ENCODE assay signal across 1 cellular context in genomic region chr5:134524826-134525686, GRCh38.
TF ChIP-seq lines count a peak whose summit lies in the region.

JADE2 (plus strand) TSS chr5:134525670; CDS start chr5:134535858, 10,188 bp downstream.

TF ChIP-seq in GM12878, 131 proteins besides CTCF, POLR2A, EP300 and RAD21 (continued from another document):
- no peak for TF ChIP-seq CBFB (IDR thresholded peaks at IDR 0.05; ENCODE audit: low read depth)
- no peak for TF ChIP-seq RCOR1 (conservative IDR thresholded peaks at IDR 0.05; ENCODE audit: low read depth, low read length)
- TF ChIP-seq, protein P1, sequence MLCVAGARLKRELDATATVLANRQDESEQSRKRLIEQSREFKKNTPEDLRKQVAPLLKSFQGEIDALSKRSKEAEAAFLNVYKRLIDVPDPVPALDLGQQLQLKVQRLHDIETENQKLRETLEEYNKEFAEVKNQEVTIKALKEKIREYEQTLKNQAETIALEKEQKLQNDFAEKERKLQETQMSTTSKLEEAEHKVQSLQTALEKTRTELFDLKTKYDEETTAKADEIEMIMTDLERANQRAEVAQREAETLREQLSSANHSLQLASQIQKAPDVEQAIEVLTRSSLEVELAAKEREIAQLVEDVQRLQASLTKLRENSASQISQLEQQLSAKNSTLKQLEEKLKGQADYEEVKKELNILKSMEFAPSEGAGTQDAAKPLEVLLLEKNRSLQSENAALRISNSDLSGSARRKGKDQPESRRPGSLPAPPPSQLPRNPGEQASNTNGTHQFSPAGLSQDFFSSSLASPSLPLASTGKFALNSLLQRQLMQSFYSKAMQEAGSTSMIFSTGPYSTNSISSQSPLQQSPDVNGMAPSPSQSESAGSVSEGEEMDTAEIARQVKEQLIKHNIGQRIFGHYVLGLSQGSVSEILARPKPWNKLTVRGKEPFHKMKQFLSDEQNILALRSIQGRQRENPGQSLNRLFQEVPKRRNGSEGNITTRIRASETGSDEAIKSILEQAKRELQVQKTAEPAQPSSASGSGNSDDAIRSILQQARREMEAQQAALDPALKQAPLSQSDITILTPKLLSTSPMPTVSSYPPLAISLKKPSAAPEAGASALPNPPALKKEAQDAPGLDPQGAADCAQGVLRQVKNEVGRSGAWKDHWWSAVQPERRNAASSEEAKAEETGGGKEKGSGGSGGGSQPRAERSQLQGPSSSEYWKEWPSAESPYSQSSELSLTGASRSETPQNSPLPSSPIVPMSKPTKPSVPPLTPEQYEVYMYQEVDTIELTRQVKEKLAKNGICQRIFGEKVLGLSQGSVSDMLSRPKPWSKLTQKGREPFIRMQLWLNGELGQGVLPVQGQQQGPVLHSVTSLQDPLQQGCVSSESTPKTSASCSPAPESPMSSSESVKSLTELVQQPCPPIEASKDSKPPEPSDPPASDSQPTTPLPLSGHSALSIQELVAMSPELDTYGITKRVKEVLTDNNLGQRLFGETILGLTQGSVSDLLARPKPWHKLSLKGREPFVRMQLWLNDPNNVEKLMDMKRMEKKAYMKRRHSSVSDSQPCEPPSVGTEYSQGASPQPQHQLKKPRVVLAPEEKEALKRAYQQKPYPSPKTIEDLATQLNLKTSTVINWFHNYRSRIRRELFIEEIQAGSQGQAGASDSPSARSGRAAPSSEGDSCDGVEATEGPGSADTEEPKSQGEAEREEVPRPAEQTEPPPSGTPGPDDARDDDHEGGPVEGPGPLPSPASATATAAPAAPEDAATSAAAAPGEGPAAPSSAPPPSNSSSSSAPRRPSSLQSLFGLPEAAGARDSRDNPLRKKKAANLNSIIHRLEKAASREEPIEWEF (IDR thresholded peaks at IDR 0.05; ENCODE audit: insufficient replicate concordance, low read depth, low read length) = no peak
- no peak for TF ChIP-seq ZBTB33 (IDR thresholded peaks at IDR 0.05)
- no peak for TF ChIP-seq EED (IDR thresholded peaks at IDR 0.05; ENCODE audit: low read depth)
- TF ChIP-seq PRDM15 (CRISPR knock-in tag; IDR thresholded peaks at IDR 0.05) = no peak
- no peak for TF ChIP-seq HDGF (IDR thresholded peaks at IDR 0.05)
- TF ChIP-seq HCFC1 (IDR thresholded peaks at IDR 0.05; ENCODE audit: low read length) = no peak
- TF ChIP-seq MEF2A (IDR thresholded peaks at IDR 0.05; ENCODE audit: insufficient read depth, low read depth, low read length) = no peak
- TF ChIP-seq BCL11A (IDR thresholded peaks at IDR 0.05; ENCODE audit: low read depth, low read length) = no peak
- TF ChIP-seq, protein P2, sequence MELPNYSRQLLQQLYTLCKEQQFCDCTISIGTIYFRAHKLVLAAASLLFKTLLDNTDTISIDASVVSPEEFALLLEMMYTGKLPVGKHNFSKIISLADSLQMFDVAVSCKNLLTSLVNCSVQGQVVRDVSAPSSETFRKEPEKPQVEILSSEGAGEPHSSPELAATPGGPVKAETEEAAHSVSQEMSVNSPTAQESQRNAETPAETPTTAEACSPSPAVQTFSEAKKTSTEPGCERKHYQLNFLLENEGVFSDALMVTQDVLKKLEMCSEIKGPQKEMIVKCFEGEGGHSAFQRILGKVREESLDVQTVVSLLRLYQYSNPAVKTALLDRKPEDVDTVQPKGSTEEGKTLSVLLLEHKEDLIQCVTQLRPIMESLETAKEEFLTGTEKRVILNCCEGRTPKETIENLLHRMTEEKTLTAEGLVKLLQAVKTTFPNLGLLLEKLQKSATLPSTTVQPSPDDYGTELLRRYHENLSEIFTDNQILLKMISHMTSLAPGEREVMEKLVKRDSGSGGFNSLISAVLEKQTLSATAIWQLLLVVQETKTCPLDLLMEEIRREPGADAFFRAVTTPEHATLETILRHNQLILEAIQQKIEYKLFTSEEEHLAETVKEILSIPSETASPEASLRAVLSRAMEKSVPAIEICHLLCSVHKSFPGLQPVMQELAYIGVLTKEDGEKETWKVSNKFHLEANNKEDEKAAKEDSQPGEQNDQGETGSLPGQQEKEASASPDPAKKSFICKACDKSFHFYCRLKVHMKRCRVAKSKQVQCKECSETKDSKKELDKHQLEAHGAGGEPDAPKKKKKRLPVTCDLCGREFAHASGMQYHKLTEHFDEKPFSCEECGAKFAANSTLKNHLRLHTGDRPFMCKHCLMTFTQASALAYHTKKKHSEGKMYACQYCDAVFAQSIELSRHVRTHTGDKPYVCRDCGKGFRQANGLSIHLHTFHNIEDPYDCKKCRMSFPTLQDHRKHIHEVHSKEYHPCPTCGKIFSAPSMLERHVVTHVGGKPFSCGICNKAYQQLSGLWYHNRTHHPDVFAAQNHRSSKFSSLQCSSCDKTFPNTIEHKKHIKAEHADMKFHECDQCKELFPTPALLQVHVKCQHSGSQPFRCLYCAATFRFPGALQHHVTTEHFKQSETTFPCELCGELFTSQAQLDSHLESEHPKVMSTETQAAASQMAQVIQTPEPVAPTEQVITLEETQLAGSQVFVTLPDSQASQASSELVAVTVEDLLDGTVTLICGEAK (IDR thresholded peaks at IDR 0.05; ENCODE audit: borderline replicate concordance) = no peak; the same call in 1 of the 2 replicates
- no peak for TF ChIP-seq JUNB (IDR thresholded peaks at IDR 0.05)
- no peak for TF ChIP-seq REST (IDR thresholded peaks at IDR 0.05; ENCODE audit: low read depth, low read length)
- TF ChIP-seq TARDBP (IDR thresholded peaks at IDR 0.05; ENCODE audit: borderline replicate concordance) = no peak
- TF ChIP-seq, protein P3, sequence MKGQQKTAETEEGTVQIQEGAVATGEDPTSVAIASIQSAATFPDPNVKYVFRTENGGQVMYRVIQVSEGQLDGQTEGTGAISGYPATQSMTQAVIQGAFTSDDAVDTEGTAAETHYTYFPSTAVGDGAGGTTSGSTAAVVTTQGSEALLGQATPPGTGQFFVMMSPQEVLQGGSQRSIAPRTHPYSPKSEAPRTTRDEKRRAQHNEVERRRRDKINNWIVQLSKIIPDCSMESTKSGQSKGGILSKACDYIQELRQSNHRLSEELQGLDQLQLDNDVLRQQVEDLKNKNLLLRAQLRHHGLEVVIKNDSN (IDR thresholded peaks at IDR 0.05; ENCODE audit: borderline replicate concordance, extremely low read length, insufficient read depth, low read depth, low read length) = no peak
- no peak for TF ChIP-seq LARP7 (IDR thresholded peaks at IDR 0.05)
- no peak for TF ChIP-seq GABPA (IDR thresholded peaks at IDR 0.05; ENCODE audit: low read depth)
- TF ChIP-seq ESRRA (IDR thresholded peaks at IDR 0.05; ENCODE audit: low read length) = no peak; the same call in 1 of the 2 replicates
- TF ChIP-seq TCF7 (IDR thresholded peaks at IDR 0.05; ENCODE audit: borderline replicate concordance) = no peak
- no peak for TF ChIP-seq SRF (IDR thresholded peaks at IDR 0.05; ENCODE audit: low read depth in 2 of 2, low read length in 2 of 2)
- TF ChIP-seq MYC (IDR thresholded peaks at IDR 0.05; ENCODE audit: insufficient read depth, insufficient read length, insufficient replicate concordance, low read length, severe bottlenecking) = peak; percentile 6
- no peak for TF ChIP-seq ASH2L (IDR thresholded peaks at IDR 0.05; ENCODE audit: borderline replicate concordance, low read depth)
- TF ChIP-seq BRCA1 (IDR thresholded peaks at IDR 0.05; ENCODE audit: low read depth, low read length) = no peak; the same call in 1 of the 2 replicates
- TF ChIP-seq BMI1 (IDR thresholded peaks at IDR 0.05; ENCODE audit: borderline replicate concordance) = no peak
- no peak for TF ChIP-seq SREBF2 (IDR thresholded peaks at IDR 0.05; ENCODE audit: low read length)
- peak; percentile 90 for TF ChIP-seq NBN (IDR thresholded peaks at IDR 0.05)
- TF ChIP-seq SMAD1 (IDR thresholded peaks at IDR 0.05; ENCODE audit: low read depth, partially characterized antibody) = no peak
- TF ChIP-seq, protein P4, sequence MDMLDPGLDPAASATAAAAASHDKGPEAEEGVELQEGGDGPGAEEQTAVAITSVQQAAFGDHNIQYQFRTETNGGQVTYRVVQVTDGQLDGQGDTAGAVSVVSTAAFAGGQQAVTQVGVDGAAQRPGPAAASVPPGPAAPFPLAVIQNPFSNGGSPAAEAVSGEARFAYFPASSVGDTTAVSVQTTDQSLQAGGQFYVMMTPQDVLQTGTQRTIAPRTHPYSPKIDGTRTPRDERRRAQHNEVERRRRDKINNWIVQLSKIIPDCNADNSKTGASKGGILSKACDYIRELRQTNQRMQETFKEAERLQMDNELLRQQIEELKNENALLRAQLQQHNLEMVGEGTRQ (IDR thresholded peaks at IDR 0.05; ENCODE audit: borderline replicate concordance, low read depth, low read length) = no peak
- no peak for TF ChIP-seq NFYA (IDR thresholded peaks at IDR 0.05; ENCODE audit: borderline replicate concordance, low read depth, low read length)
- no peak for TF ChIP-seq SMAD5 (IDR thresholded peaks at IDR 0.05; ENCODE audit: low read depth)
- TF ChIP-seq SPI1 (IDR thresholded peaks at IDR 0.05; ENCODE audit: borderline replicate concordance, insufficient read depth, low read depth, low read length) = no peak
- TF ChIP-seq WRNIP1 (IDR thresholded peaks at IDR 0.05; ENCODE audit: borderline replicate concordance, low read depth, low read length) = no peak
- no peak for TF ChIP-seq GATAD2B (conservative IDR thresholded peaks at IDR 0.05; ENCODE audit: low read depth)
- TF ChIP-seq CBX5 (IDR thresholded peaks at IDR 0.05; ENCODE audit: low read depth) = no peak
TF ChIP-seq in GM12878: peak in this region for 24.
